Comparison of ENCODE assay signal across 1 cellular context in the genomic region with DNA sequence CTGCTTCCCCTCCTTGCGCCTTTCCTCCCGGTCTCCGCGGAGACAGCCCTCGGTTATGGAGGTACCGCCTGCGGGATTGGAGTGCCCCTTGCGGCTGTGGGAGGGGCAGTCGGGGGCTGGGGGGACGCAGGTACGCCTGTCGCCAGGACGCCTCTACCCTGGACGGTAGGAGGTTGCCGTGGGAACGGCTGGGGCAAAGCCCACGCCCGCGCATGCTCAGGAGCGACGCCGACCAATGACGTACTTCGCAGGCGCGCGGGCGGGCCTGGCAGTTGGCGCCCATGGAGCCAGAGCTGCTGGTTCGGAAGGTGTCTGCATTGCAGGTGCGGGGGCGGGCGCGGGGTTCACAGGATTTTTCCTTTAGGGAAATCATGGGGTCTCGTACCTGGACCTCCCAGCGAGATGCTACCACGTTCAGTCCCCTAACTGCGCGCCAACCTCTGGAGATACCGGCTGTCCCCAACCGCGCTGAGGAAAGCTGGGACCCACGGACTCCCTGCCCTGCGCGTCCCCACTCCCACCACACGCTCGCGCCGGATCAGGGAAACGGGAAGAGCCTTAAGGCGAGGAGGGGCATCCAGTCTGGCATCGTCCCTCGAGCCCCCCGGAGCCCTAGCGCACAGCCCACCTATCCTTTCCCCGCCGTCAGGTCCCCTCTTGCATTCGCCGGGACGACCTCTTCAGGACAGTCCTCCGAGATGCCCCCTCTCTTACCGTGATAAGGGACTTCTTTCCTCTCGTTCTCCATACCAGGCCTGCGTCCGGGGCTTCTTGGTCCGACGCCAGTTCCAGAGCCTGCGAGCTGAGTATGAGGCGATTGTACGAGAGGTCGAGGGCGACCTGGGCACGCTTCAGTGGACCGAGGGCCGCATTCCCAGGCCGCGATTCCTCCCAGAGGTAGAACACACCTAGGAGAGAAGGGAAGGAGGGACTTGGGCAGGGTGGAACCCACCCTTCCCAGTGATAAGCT.
TF ChIP-seq lines count a peak whose summit lies in the region.

A gene (plus strand): TSS at position 271 of the 970 bp plus-strand sequence. CDS start 11 bp downstream, at position 282.

TF ChIP-seq in HepG2, 621 proteins besides CTCF, POLR2A, EP300 and RAD21 (continued from another document and continues in another):
- TF ChIP-seq, protein P1, sequence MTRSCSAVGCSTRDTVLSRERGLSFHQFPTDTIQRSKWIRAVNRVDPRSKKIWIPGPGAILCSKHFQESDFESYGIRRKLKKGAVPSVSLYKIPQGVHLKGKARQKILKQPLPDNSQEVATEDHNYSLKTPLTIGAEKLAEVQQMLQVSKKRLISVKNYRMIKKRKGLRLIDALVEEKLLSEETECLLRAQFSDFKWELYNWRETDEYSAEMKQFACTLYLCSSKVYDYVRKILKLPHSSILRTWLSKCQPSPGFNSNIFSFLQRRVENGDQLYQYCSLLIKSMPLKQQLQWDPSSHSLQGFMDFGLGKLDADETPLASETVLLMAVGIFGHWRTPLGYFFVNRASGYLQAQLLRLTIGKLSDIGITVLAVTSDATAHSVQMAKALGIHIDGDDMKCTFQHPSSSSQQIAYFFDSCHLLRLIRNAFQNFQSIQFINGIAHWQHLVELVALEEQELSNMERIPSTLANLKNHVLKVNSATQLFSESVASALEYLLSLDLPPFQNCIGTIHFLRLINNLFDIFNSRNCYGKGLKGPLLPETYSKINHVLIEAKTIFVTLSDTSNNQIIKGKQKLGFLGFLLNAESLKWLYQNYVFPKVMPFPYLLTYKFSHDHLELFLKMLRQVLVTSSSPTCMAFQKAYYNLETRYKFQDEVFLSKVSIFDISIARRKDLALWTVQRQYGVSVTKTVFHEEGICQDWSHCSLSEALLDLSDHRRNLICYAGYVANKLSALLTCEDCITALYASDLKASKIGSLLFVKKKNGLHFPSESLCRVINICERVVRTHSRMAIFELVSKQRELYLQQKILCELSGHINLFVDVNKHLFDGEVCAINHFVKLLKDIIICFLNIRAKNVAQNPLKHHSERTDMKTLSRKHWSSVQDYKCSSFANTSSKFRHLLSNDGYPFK (CRISPR knock-in tag; IDR thresholded peaks at IDR 0.05; ENCODE audit: borderline replicate concordance) = no peak
- peak; percentile 13; the same call in 1 of the 2 replicates for TF ChIP-seq ZNF274 (CRISPR knock-in tag; IDR thresholded peaks at IDR 0.05)
- no peak for TF ChIP-seq NR3C1 (CRISPR knock-in tag; IDR thresholded peaks at IDR 0.05)
- TF ChIP-seq ZNF703 (CRISPR knock-in tag; IDR thresholded peaks at IDR 0.05; ENCODE audit: borderline replicate concordance) = no peak
- no peak for TF ChIP-seq ZNF615 (CRISPR knock-in tag; IDR thresholded peaks at IDR 0.05; ENCODE audit: borderline replicate concordance)
- TF ChIP-seq, protein P2, sequence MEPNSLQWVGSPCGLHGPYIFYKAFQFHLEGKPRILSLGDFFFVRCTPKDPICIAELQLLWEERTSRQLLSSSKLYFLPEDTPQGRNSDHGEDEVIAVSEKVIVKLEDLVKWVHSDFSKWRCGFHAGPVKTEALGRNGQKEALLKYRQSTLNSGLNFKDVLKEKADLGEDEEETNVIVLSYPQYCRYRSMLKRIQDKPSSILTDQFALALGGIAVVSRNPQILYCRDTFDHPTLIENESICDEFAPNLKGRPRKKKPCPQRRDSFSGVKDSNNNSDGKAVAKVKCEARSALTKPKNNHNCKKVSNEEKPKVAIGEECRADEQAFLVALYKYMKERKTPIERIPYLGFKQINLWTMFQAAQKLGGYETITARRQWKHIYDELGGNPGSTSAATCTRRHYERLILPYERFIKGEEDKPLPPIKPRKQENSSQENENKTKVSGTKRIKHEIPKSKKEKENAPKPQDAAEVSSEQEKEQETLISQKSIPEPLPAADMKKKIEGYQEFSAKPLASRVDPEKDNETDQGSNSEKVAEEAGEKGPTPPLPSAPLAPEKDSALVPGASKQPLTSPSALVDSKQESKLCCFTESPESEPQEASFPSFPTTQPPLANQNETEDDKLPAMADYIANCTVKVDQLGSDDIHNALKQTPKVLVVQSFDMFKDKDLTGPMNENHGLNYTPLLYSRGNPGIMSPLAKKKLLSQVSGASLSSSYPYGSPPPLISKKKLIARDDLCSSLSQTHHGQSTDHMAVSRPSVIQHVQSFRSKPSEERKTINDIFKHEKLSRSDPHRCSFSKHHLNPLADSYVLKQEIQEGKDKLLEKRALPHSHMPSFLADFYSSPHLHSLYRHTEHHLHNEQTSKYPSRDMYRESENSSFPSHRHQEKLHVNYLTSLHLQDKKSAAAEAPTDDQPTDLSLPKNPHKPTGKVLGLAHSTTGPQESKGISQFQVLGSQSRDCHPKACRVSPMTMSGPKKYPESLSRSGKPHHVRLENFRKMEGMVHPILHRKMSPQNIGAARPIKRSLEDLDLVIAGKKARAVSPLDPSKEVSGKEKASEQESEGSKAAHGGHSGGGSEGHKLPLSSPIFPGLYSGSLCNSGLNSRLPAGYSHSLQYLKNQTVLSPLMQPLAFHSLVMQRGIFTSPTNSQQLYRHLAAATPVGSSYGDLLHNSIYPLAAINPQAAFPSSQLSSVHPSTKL (CRISPR knock-in tag; IDR thresholded peaks at IDR 0.05) = no peak
- TF ChIP-seq, protein P3, sequence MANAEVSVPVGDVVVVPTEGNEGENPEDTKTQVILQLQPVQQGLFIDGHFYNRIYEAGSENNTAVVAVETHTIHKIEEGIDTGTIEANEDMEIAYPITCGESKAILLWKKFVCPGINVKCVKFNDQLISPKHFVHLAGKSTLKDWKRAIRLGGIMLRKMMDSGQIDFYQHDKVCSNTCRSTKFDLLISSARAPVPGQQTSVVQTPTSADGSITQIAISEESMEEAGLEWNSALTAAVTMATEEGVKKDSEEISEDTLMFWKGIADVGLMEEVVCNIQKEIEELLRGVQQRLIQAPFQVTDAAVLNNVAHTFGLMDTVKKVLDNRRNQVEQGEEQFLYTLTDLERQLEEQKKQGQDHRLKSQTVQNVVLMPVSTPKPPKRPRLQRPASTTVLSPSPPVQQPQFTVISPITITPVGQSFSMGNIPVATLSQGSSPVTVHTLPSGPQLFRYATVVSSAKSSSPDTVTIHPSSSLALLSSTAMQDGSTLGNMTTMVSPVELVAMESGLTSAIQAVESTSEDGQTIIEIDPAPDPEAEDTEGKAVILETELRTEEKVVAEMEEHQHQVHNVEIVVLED (CRISPR knock-in tag; IDR thresholded peaks at IDR 0.05; ENCODE audit: borderline replicate concordance) = peak; percentile 68
- no peak; the same call in 1 of the 2 replicates for TF ChIP-seq ARHGAP35 (CRISPR knock-in tag; IDR thresholded peaks at IDR 0.05; ENCODE audit: borderline replicate concordance)
- no peak for TF ChIP-seq ZNF326 (CRISPR knock-in tag; IDR thresholded peaks at IDR 0.05; ENCODE audit: borderline replicate concordance)
- no peak for TF ChIP-seq PHF21A (CRISPR knock-in tag; IDR thresholded peaks at IDR 0.05)
- TF ChIP-seq YY1 (IDR thresholded peaks at IDR 0.05; ENCODE audit: insufficient read depth, insufficient replicate concordance, low read depth, low read length) = peak; percentile 65
- TF ChIP-seq ZNF460 (CRISPR knock-in tag; IDR thresholded peaks at IDR 0.05; ENCODE audit: borderline replicate concordance) = no peak
- TF ChIP-seq DPF2 (CRISPR knock-in tag; IDR thresholded peaks at IDR 0.05; ENCODE audit: borderline replicate concordance, low read depth) = no peak
- 0 out of 2 replicates have a peak, but pooled peaks have one; percentile 42 for TF ChIP-seq ZNF33B (CRISPR knock-in tag; IDR thresholded peaks at IDR 0.05)
- TF ChIP-seq, protein P4, sequence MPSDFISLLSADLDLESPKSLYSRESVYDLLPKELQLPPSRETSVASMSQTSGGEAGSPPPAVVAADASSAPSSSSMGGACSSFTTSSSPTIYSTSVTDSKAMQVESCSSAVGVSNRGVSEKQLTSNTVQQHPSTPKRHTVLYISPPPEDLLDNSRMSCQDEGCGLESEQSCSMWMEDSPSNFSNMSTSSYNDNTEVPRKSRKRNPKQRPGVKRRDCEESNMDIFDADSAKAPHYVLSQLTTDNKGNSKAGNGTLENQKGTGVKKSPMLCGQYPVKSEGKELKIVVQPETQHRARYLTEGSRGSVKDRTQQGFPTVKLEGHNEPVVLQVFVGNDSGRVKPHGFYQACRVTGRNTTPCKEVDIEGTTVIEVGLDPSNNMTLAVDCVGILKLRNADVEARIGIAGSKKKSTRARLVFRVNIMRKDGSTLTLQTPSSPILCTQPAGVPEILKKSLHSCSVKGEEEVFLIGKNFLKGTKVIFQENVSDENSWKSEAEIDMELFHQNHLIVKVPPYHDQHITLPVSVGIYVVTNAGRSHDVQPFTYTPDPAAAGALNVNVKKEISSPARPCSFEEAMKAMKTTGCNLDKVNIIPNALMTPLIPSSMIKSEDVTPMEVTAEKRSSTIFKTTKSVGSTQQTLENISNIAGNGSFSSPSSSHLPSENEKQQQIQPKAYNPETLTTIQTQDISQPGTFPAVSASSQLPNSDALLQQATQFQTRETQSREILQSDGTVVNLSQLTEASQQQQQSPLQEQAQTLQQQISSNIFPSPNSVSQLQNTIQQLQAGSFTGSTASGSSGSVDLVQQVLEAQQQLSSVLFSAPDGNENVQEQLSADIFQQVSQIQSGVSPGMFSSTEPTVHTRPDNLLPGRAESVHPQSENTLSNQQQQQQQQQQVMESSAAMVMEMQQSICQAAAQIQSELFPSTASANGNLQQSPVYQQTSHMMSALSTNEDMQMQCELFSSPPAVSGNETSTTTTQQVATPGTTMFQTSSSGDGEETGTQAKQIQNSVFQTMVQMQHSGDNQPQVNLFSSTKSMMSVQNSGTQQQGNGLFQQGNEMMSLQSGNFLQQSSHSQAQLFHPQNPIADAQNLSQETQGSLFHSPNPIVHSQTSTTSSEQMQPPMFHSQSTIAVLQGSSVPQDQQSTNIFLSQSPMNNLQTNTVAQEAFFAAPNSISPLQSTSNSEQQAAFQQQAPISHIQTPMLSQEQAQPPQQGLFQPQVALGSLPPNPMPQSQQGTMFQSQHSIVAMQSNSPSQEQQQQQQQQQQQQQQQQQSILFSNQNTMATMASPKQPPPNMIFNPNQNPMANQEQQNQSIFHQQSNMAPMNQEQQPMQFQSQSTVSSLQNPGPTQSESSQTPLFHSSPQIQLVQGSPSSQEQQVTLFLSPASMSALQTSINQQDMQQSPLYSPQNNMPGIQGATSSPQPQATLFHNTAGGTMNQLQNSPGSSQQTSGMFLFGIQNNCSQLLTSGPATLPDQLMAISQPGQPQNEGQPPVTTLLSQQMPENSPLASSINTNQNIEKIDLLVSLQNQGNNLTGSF (CRISPR knock-in tag; IDR thresholded peaks at IDR 0.05) = no peak
- no peak for TF ChIP-seq ZNF3 (CRISPR knock-in tag; IDR thresholded peaks at IDR 0.05)
- no peak for TF ChIP-seq ZFAT (CRISPR knock-in tag; conservative IDR thresholded peaks at IDR 0.05)
- TF ChIP-seq, protein P5, sequence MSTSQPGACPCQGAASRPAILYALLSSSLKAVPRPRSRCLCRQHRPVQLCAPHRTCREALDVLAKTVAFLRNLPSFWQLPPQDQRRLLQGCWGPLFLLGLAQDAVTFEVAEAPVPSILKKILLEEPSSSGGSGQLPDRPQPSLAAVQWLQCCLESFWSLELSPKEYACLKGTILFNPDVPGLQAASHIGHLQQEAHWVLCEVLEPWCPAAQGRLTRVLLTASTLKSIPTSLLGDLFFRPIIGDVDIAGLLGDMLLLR (CRISPR knock-in tag; IDR thresholded peaks at IDR 0.05) = no peak; the same call in 1 of the 2 replicates
- no peak for TF ChIP-seq NR2F6 (IDR thresholded peaks at IDR 0.05)
- TF ChIP-seq NR2F6 (CRISPR knock-in tag; IDR thresholded peaks at IDR 0.05) = no peak
- TF ChIP-seq, protein P6, sequence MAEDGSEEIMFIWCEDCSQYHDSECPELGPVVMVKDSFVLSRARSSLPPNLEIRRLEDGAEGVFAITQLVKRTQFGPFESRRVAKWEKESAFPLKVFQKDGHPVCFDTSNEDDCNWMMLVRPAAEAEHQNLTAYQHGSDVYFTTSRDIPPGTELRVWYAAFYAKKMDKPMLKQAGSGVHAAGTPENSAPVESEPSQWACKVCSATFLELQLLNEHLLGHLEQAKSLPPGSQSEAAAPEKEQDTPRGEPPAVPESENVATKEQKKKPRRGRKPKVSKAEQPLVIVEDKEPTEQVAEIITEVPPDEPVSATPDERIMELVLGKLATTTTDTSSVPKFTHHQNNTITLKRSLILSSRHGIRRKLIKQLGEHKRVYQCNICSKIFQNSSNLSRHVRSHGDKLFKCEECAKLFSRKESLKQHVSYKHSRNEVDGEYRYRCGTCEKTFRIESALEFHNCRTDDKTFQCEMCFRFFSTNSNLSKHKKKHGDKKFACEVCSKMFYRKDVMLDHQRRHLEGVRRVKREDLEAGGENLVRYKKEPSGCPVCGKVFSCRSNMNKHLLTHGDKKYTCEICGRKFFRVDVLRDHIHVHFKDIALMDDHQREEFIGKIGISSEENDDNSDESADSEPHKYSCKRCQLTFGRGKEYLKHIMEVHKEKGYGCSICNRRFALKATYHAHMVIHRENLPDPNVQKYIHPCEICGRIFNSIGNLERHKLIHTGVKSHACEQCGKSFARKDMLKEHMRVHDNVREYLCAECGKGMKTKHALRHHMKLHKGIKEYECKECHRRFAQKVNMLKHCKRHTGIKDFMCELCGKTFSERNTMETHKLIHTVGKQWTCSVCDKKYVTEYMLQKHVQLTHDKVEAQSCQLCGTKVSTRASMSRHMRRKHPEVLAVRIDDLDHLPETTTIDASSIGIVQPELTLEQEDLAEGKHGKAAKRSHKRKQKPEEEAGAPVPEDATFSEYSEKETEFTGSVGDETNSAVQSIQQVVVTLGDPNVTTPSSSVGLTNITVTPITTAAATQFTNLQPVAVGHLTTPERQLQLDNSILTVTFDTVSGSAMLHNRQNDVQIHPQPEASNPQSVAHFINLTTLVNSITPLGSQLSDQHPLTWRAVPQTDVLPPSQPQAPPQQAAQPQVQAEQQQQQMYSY (CRISPR knock-in tag; IDR thresholded peaks at IDR 0.05) = no peak
- TF ChIP-seq ZNF17 (CRISPR knock-in tag; IDR thresholded peaks at IDR 0.05) = no peak
- no peak for TF ChIP-seq ZNF30 (CRISPR knock-in tag; IDR thresholded peaks at IDR 0.05)
- TF ChIP-seq, protein P7, sequence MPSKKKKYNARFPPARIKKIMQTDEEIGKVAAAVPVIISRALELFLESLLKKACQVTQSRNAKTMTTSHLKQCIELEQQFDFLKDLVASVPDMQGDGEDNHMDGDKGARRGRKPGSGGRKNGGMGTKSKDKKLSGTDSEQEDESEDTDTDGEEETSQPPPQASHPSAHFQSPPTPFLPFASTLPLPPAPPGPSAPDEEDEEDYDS (CRISPR knock-in tag; IDR thresholded peaks at IDR 0.05) = peak; percentile 53; the same call in 1 of the 2 replicates
